8 cellular contexts compared by ENCODE assay signal in genomic region chr1:19448491-19449439, GRCh38. TPM values are rescaled to one million over a fixed set of nuclear protein-coding genes. Genes with fewer than 3 reads are reported as not detected.
DNase-seq lines count a peak whose midpoint lies in the region; ATAC-seq, FAIRE-seq and TF ChIP-seq lines count a peak whose summit lies in the region.

No MANE protein-coding gene starts in this region.

- TF ChIP-seq POLR2A in suprapubic skin (IDR thresholded peaks at IDR 0.05): no peak

- no peak for TF ChIP-seq EP300 in suprapubic skin (IDR thresholded peaks at IDR 0.05)

- peaks cover 91% of the 10 kb centered on the region for H3K4me1 ChIP-seq in suprapubic skin

- ATAC-seq in left lobe of liver: peak; percentile 6

- peaks cover 4% of the 10 kb centered on the region for H3K36me3 ChIP-seq in bronchial epithelial cell (ENCODE audit: control insufficient read depth, insufficient read depth, low read length)
- H3K36me3 ChIP-seq in suprapubic skin: no peaks in the 10 kb centered on the region

- FAIRE-seq in bronchial epithelial cell (lab: Jason Lieb, UNC): peak; percentile 70

- peak overlapping the region; percentile 85 for H3K27ac ChIP-seq in suprapubic skin

- no peak overlapping the region for H3K4me3 ChIP-seq in bronchial epithelial cell (ENCODE audit: low read depth, low read length)
- H3K4me3 ChIP-seq in suprapubic skin: no peak overlapping the region

- H3K9me3 ChIP-seq in suprapubic skin: no peaks in the 10 kb centered on the region

- H3K27me3 ChIP-seq in bronchial epithelial cell (ENCODE audit: control insufficient read depth, insufficient read depth, low read length): no peaks in the 10 kb centered on the region
- no peaks in the 10 kb centered on the region for H3K27me3 ChIP-seq in suprapubic skin

- WGBS in suprapubic skin: 51% methylated on average over 19 of the region's 19 CpGs

- no peak for TF ChIP-seq CTCF in bronchial epithelial cell (IDR thresholded peaks at IDR 0.05; ENCODE audit: insufficient read depth, low read length, severe bottlenecking)
- no peak for TF ChIP-seq CTCF in suprapubic skin (IDR thresholded peaks at IDR 0.05)

- DNase-seq in C1 segment of cervical spinal cord (lab: John Stamatoyannopoulos, UW) (peak in 8 of 14 donors; percentile 15 to 55 (median 41)), NCI-H226 (peak; percentile 94), bronchial epithelial cell (ENCODE audit: low read depth) (peak; percentile 82), left lobe of liver (ENCODE audit: low spot score) (no peak), suprapubic skin (ENCODE audit: low spot score in 2 of 2) (peak; percentile 89 to 91), COR-L47 (lab: John Stamatoyannopoulos, UW) (no peak), NCI-H128 (lab: John Stamatoyannopoulos, UW; ENCODE audit: unreplicated experiment) (no peak), germinal center (ENCODE audit: low spot score) (no peak)

RNA-seq across cellular contexts. Expression of gene CAPZB, which starts 36.6 kb away (rescaled TPM):
- total RNA-seq in bronchial epithelial cell (73.5 and 100 TPM in 2 replicates), left lobe of liver (91.4 TPM), suprapubic skin (100 to 1,000 TPM; 101 to 130 (median 126) TPM)

Comparison
In these comparisons a context has a peak if more than half of its experiments do, and no peak if none do; other contexts are left out.
1. DNase-seq: peak in C1 segment of cervical spinal cord (8 of 14), NCI-H226 (single experiment), bronchial epithelial cell (single experiment) and suprapubic skin (2 of 2); none in left lobe of liver (single experiment), COR-L47 (single experiment), NCI-H128 (single experiment) and germinal center (single experiment).